ENCODE assay signal across 1 cellular context in the genomic region with DNA sequence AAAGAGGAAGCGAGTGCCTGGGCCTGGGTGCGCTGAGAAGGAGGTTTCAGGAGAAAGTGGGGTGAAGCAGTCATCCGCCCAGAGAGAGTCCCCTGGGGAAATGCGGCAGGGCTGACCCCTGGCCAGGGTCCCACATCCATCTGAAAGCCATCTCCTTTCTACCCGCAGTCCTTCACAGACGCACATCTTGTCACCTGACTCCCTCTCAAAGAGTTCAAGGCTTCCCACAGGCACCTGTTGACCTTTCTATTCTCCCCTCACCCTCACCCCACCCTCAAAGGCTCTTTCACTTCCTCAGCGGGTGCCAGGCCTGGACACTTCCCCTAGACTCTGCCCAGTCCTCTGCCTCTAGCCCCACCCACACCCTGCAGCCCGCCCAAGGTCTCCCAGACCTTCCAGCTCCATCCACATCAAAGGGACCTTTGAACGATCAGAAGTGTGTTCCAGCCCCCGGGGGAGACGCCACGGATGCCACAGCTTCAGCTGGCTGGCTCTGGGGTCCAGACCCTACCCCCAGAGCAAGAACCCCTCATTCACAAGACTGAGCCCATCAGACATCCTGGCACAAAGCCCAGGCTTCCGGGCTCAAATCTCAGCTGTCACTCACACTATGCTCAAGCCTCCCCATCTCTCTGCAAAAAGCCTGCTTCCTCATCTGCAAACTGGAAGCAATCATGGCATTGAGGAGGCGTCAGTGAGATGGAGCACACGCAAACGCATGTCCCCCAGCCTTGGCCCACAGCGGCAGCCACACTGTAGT.
TF ChIP-seq lines count a peak whose summit lies in the region.

No MANE protein-coding gene starts in this region.

TF ChIP-seq in H1, 55 proteins besides CTCF, POLR2A, EP300 and RAD21:
- TF ChIP-seq, protein P1, sequence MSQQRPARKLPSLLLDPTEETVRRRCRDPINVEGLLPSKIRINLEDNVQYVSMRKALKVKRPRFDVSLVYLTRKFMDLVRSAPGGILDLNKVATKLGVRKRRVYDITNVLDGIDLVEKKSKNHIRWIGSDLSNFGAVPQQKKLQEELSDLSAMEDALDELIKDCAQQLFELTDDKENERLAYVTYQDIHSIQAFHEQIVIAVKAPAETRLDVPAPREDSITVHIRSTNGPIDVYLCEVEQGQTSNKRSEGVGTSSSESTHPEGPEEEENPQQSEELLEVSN (IDR thresholded peaks at IDR 0.05): no peak
- TF ChIP-seq HDAC2 (IDR thresholded peaks at IDR 0.05; ENCODE audit: borderline replicate concordance in 1 of 2, low read depth in 2 of 2, low read length in 2 of 2) (no peak), BCL11A (IDR thresholded peaks at IDR 0.05; ENCODE audit: low read depth in 2 of 2, low read length in 2 of 2) (no peak), POLR2AphosphoS5 (IDR thresholded peaks at IDR 0.05; ENCODE audit: low read depth, low read length) (no peak), KDM5A (IDR thresholded peaks at IDR 0.05; ENCODE audit: low read length) (no peak), CBX5 (IDR thresholded peaks at IDR 0.05; ENCODE audit: low read depth, low read length) (no peak), RNF2 (IDR thresholded peaks at IDR 0.05; ENCODE audit: borderline replicate concordance, low read depth, low read length, missing control alignments, poor library complexity, severe bottlenecking) (no peak), EGR1 (IDR thresholded peaks at IDR 0.05; ENCODE audit: borderline replicate concordance, low read depth, low read length) (no peak), SIN3A (conservative IDR thresholded peaks at IDR 0.05 in 1 of 2, IDR thresholded peaks at IDR 0.05 in 1 of 2; ENCODE audit: low read depth in 1 of 2, low read length in 2 of 2) (no peak), HDAC6 (IDR thresholded peaks at IDR 0.05; ENCODE audit: low read depth, low read length) (no peak), TAF7 (optimal IDR thresholded peaks at IDR 0.05; ENCODE audit: borderline replicate concordance, low read depth, low read length) (no peak), CEBPB (IDR thresholded peaks at IDR 0.05; ENCODE audit: low read depth, low read length) (no peak), YY1 (IDR thresholded peaks at IDR 0.05; ENCODE audit: low read depth, low read length) (no peak), SIX5 (IDR thresholded peaks at IDR 0.05; ENCODE audit: low read depth, low read length) (no peak)
